ENCODE assay signal across 7 cellular contexts in the genomic region with DNA sequence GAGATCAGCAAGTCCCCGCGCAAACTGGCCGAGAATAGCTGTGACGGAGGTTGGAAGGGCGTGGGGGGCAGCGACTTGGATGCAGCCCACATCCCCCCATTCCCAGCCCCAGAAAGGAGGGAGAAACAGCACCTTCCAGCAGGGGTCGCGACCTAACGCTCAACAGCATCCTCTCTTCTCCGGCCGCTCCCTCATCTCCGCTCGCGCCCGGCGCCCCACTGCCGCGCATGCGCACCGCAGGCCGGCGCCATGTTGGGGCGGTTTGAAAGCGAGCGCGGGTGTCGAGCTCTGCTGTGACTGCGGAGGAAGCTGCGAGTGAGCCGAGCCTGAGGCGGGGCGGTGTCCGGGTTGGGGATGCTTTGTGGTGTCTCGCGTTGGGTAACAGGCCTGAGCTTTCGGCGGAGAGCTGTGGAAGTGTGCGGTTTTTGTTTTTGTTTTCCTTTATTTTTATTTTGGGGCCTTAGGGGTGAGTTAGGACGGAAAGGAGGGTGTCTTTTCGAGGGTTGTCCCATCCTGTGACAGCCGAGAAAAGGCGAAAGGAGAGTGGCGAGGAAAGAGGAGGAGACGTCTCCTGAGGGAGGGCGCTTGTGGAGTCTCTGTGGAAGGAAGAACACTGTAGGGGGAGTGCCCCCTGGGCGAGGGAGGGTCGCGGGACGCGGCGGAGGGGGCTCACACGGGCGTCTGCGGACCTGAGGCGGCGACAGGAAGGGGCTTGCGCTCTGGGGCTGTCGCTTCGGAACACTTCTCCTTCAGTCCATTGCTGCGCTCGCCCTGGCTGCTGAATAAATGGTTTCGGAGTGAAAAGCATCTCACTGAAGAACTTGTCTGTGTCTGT. TPM values are rescaled to one million over a fixed set of nuclear protein-coding genes. Genes with fewer than 3 reads are reported as not detected.
DNase-seq lines count a peak whose midpoint lies in the region; ATAC-seq lines count a peak whose summit lies in the region.

A gene (plus strand): TSS at position 247 of the 835 bp plus-strand sequence. CDS start 2,667 bp downstream, outside the sequence.
A gene with protein sequence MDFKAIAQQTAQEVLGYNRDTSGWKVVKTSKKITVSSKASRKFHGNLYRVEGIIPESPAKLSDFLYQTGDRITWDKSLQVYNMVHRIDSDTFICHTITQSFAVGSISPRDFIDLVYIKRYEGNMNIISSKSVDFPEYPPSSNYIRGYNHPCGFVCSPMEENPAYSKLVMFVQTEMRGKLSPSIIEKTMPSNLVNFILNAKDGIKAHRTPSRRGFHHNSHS (minus strand): TSS at position 199 of the 835 bp plus-strand sequence. CDS start 3,285 bp downstream, outside the sequence.

- ATAC-seq in GM18508 (IDR thresholded peaks at IDR 0.05; ENCODE audit: insufficient read depth, unreplicated experiment) (peak; percentile 72), HG02981 (IDR thresholded peaks at IDR 0.05; ENCODE audit: unreplicated experiment) (peak; percentile 95), sciatic nerve (peak; percentile 99)

- intact Hi-C loops in sciatic nerve (cut with DNase I): no loop called here

- DNase-seq in NCI-H1930 (lab: John Stamatoyannopoulos, UW) (peak; percentile 84 to 92), T-helper 22 cell (ENCODE audit: low read depth) (peak; percentile 81), astrocyte of the hippocampus (ENCODE audit: low read depth, low spot score) (peak; percentile 97), iPS DF 19.7 (ENCODE audit: low read depth, low spot score) (peak; percentile 82), sciatic nerve (ENCODE audit: low spot score) (peak; percentile 89)

RNA-seq across cellular contexts. Expression of the first gene that starts in this region (rescaled TPM):
- total RNA-seq in sciatic nerve: 5.9 TPM

RNA-seq across cellular contexts. Expression of the second gene that starts in this region (rescaled TPM):
- 0.85 TPM for total RNA-seq in sciatic nerve

Comparison
In these comparisons a context has a peak if more than half of its experiments do, and no peak if none do; other contexts are left out.
1. Peak in every context shown above with its lines: DNase-seq and ATAC-seq.